11 cellular contexts compared by ENCODE assay signal in the genomic region with DNA sequence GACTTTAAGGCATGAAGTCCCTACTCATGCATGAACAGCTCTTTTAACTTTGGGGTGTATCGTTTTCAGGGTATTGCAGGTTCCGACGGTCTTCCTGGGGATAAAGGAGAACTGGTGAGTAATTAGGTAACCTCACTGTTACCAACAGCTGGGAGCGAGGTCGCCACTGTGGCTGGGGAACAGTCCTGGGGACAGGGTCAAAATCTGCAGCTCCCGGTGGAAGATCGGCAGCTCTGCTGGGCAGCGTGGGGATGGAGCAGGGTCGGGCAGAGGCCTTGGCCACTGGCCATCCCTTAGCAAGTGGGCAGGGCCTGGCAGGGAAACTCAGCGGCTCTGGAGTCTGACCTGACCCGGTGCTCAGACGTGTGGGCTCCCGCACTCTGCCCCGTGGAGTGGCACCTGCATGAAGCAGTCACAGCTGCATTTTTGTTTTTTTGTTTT. TPM values are rescaled to one million over a fixed set of nuclear protein-coding genes. Genes with fewer than 3 reads are reported as not detected.
DNase-seq lines count a peak whose midpoint lies in the region; ATAC-seq and TF ChIP-seq lines count a peak whose summit lies in the region.
"Had no signal": no experiment of that assay in that cellular context is flagged by ENCODE, and none has a peak within 500 bp of the region (broad histone marks: within the 10 kb centered on the region; RNA-seq: fewer than 3 reads in every experiment).

No MANE protein-coding gene starts in this region.

- peaks cover 69% of the 10 kb centered on the region for H3K27me3 ChIP-seq in osteoblast (ENCODE audit: insufficient read depth, low read length)
- H3K27me3 ChIP-seq: hepatocyte had no signal

- POLR2A ChIA-PET in activated naive CD8-positive, alpha-beta T cell treated with anti-CD3 and anti-CD28 coated beads, Interleukin-2, amount 10 ng/mL, durations not matched to agents 7 days and 5 days (lab: Charles Lee), result interaction anchor here (0.6 kb wide), 1 partner anchor 38 kb away, joined by 3 read pairs; no protein-coding TSS in a partner anchor

- TF ChIP-seq CTCF in osteoblast (IDR thresholded peaks at IDR 0.05; ENCODE audit: extremely low read depth, low read depth, low read length), result no peak
- no peak for TF ChIP-seq CTCF in type B pancreatic cell (conservative IDR thresholded peaks at IDR 0.05)

- no peaks in the 10 kb centered on the region for H3K9me3 Mint-ChIP-seq in activated naive CD8-positive, alpha-beta T cell treated with anti-CD3 and anti-CD28 coated beads, Interleukin-2, amount 10 ng/mL, durations not matched to agents 7 days and 5 days
- H3K9me3 Mint-ChIP-seq in type B pancreatic cell, result no peaks in the 10 kb centered on the region

- no peaks in the 10 kb centered on the region for H3K36me3 Mint-ChIP-seq in activated naive CD8-positive, alpha-beta T cell treated with anti-CD3 and anti-CD28 coated beads, Interleukin-2, amount 10 ng/mL, durations not matched to agents 7 days and 5 days
- no peaks in the 10 kb centered on the region for H3K36me3 Mint-ChIP-seq in type B pancreatic cell

- no peak overlapping the region for H3K4me3 Mint-ChIP-seq in activated naive CD8-positive, alpha-beta T cell treated with anti-CD3 and anti-CD28 coated beads, Interleukin-2, amount 10 ng/mL, durations not matched to agents 7 days and 5 days
- H3K4me3 Mint-ChIP-seq in type B pancreatic cell, result no peak overlapping the region

- H3K27ac ChIP-seq in osteoblast (ENCODE audit: low read depth, low read length), result no peak overlapping the region
- H3K27ac ChIP-seq: hepatocyte had no signal

- no peaks in the 10 kb centered on the region for H3K79me2 ChIP-seq in osteoblast (ENCODE audit: insufficient read depth, low read length)
- H3K79me2 ChIP-seq: hepatocyte had no signal

- H3K27ac Mint-ChIP-seq in activated naive CD8-positive, alpha-beta T cell treated with anti-CD3 and anti-CD28 coated beads, Interleukin-2, amount 10 ng/mL, durations not matched to agents 7 days and 5 days, result peak overlapping the region; percentile 4
- no peak overlapping the region for H3K27ac Mint-ChIP-seq in type B pancreatic cell

- no peaks in the 10 kb centered on the region for H3K36me3 ChIP-seq in osteoblast (ENCODE audit: insufficient read depth, low read length)

- H3K27me3 Mint-ChIP-seq in activated naive CD8-positive, alpha-beta T cell treated with anti-CD3 and anti-CD28 coated beads, Interleukin-2, amount 10 ng/mL, durations not matched to agents 7 days and 5 days, result no peaks in the 10 kb centered on the region
- H3K27me3 Mint-ChIP-seq in type B pancreatic cell, result no peaks in the 10 kb centered on the region

- H4K20me1 ChIP-seq in osteoblast (ENCODE audit: insufficient read depth, low read length), result no peaks in the 10 kb centered on the region

- H3K4me2 ChIP-seq in osteoblast (ENCODE audit: insufficient read depth, low read length), result no peak overlapping the region
- H3K4me2 ChIP-seq: hepatocyte had no signal

- no peak overlapping the region for H3K4me3 ChIP-seq in osteoblast (ENCODE audit: insufficient read depth, low read length)
- H3K4me3 ChIP-seq: hepatocyte had no signal

- H3K4me1 Mint-ChIP-seq in activated naive CD8-positive, alpha-beta T cell treated with anti-CD3 and anti-CD28 coated beads, Interleukin-2, amount 10 ng/mL, durations not matched to agents 7 days and 5 days, result peaks cover 9% of the 10 kb centered on the region
- H3K4me1 Mint-ChIP-seq in type B pancreatic cell (ENCODE audit: unreplicated experiment), result peaks cover 23% of the 10 kb centered on the region

- peak; percentile 25 for ATAC-seq in GM19395 (IDR thresholded peaks at IDR 0.05; ENCODE audit: unreplicated experiment)
- peak; percentile 23 for ATAC-seq in HG03103 (IDR thresholded peaks at IDR 0.05; ENCODE audit: low read depth, unreplicated experiment)
- no peak for ATAC-seq in activated naive CD8-positive, alpha-beta T cell treated with anti-CD3 and anti-CD28 coated beads, Interleukin-2, amount 10 ng/mL, durations not matched to agents 7 days and 5 days (ENCODE audit: low read depth)

- H3K4me1 ChIP-seq in osteoblast (ENCODE audit: insufficient read depth, low read length), result no peaks in the 10 kb centered on the region

- DNase-seq in activated naive CD8-positive, alpha-beta T cell treated with anti-CD3 and anti-CD28 coated beads, Interleukin-2, amount 10 ng/mL, durations not matched to agents 7 days and 5 days, result no peak
- DNase-seq in osteoblast (ENCODE audit: insufficient read length, low spot score, missing footprints) (peak; percentile 77), NCI-H345 (lab: John Stamatoyannopoulos, UW) (no peak), DMS 273 treated with DMSO at 0.1 percent for 48 hours (lab: John Stamatoyannopoulos, UW) (no peak), type B pancreatic cell (ENCODE audit: extremely low spot score, unreplicated experiment) (no peak)
- no peak for DNase-seq in stimulated activated CD4-positive, alpha-beta T cell treated with anti-CD3 and anti-CD28 coated beads, Interleukin-4, amount 100 ng/mL, for 1 hour
- DNase-seq: activated CD4-positive, CD25-positive, alpha-beta regulatory T cell treated with anti-CD3 and anti-CD28 coated beads, Interleukin-2, amount 50 U/mL, for 72 hours; stimulated activated naive CD4-positive, alpha-beta T cell had no signal

- no peaks in the 10 kb centered on the region for H3K9me3 ChIP-seq in osteoblast (ENCODE audit: low read depth, low read length)

- H2AFZ ChIP-seq in osteoblast (ENCODE audit: low read length), result no peak overlapping the region
- H2AFZ ChIP-seq: hepatocyte had no signal

RNA-seq across cellular contexts. Expression of a gene that starts 16.1 kb away (rescaled TPM):
- total RNA-seq in activated naive CD8-positive, alpha-beta T cell treated with anti-CD3 and anti-CD28 coated beads, Interleukin-2, amount 10 ng/mL, durations not matched to agents 7 days and 5 days, result under 1 TPM; 0.42 to 0.82 TPM
- total RNA-seq in osteoblast (not detected in 2 replicates), type B pancreatic cell (ENCODE audit: low replicate concordance) (8.8 and 21.2 TPM in 2 replicates)

RNA-seq across cellular contexts. Expression of a gene that starts 28.3 kb away (rescaled TPM):
- total RNA-seq in activated naive CD8-positive, alpha-beta T cell treated with anti-CD3 and anti-CD28 coated beads, Interleukin-2, amount 10 ng/mL, durations not matched to agents 7 days and 5 days, result 10 to 100 TPM; 80.8 to 81.1 TPM
- total RNA-seq in osteoblast, result 32.4 and 39.1 TPM in 2 replicates
- 42.8 and 49.6 TPM in 2 replicates for total RNA-seq in type B pancreatic cell (ENCODE audit: low replicate concordance)

RNA-seq across cellular contexts. Expression of a gene that starts 28.7 kb away (rescaled TPM):
- 10 to 100 TPM in 1 of 2 experiments, 1 to 10 TPM in 1; 9.3 to 10.1 TPM for total RNA-seq in activated naive CD8-positive, alpha-beta T cell treated with anti-CD3 and anti-CD28 coated beads, Interleukin-2, amount 10 ng/mL, durations not matched to agents 7 days and 5 days
- total RNA-seq in osteoblast, result 13.0 TPM in 2 replicates
- 6.1 and 11.8 TPM in 2 replicates for total RNA-seq in type B pancreatic cell (ENCODE audit: low replicate concordance)

RNA-seq across cellular contexts. Expression of a gene that starts 36.7 kb away (rescaled TPM):
- 10 to 100 TPM; 17.9 to 18.9 TPM for total RNA-seq in activated naive CD8-positive, alpha-beta T cell treated with anti-CD3 and anti-CD28 coated beads, Interleukin-2, amount 10 ng/mL, durations not matched to agents 7 days and 5 days
- 14.1 and 15.2 TPM in 2 replicates for total RNA-seq in osteoblast
- total RNA-seq in type B pancreatic cell (ENCODE audit: low replicate concordance), result 8.4 and 14.6 TPM in 2 replicates
